ENCODE assay signal across 15 cellular contexts in the genomic region with DNA sequence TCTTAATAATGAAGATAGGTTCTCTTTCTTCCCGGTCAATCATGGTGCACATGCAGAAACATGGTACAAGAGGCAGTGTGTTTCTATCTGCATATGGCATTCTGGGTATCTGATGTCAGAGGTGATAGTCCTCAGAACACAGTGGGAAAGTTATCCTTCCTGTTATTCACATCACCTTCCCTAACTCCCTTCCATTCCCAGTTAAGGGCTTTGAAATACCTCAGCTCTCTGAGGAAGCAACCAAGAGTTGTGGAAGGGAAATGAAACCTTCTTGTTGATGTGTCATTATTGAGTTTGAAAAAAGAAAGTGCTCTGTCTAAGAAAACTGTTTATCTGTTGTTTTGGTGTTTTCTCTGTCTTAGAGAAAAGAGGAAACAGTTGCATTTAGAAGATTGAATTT. TPM values are rescaled to one million over a fixed set of nuclear protein-coding genes. Genes with fewer than 3 reads are reported as not detected.
DNase-seq lines count a peak whose midpoint lies in the region; ATAC-seq and TF ChIP-seq lines count a peak whose summit lies in the region.
"Had no signal": no experiment of that assay in that cellular context is flagged by ENCODE, and none has a peak within 500 bp of the region (broad histone marks: within the 10 kb centered on the region; RNA-seq: fewer than 3 reads in every experiment).

No MANE protein-coding gene starts in this region.

- in situ Hi-C loops in GM13976 (cut with MboI; ENCODE audit: low sequenced_read_pairs, unreplicated experiment), result no loop called here

- TF ChIP-seq CTCF in GM13976 (IDR thresholded peaks at IDR 0.05; ENCODE audit: borderline replicate concordance, control extremely low read depth, extremely low read depth, insufficient read depth, missing control alignments), result no peak
- no peak for TF ChIP-seq CTCF in mesothelial cell of epicardium (IDR thresholded peaks at IDR 0.05; ENCODE audit: unreplicated experiment)

- no peaks in the 10 kb centered on the region for H3K36me3 Mint-ChIP-seq in T-helper 2 cell treated with Interferon-gamma antibody and Interleukin-4, amounts not matched to agents 5 μg/mL and 100 μg/mL, for 36 hours (ENCODE audit: low read depth)
- no peaks in the 10 kb centered on the region for H3K36me3 Mint-ChIP-seq in mesothelial cell of epicardium
- H3K36me3 Mint-ChIP-seq: CD8-positive, alpha-beta memory T cell had no signal

- H3K9me3 Mint-ChIP-seq in T-helper 2 cell treated with Interferon-gamma antibody and Interleukin-4, amounts not matched to agents 5 μg/mL and 100 μg/mL, for 36 hours, result no peaks in the 10 kb centered on the region
- H3K9me3 Mint-ChIP-seq in mesothelial cell of epicardium, result no peaks in the 10 kb centered on the region
- H3K9me3 Mint-ChIP-seq: CD8-positive, alpha-beta memory T cell; neural crest cell had no signal

- H3K27ac ChIP-seq in substantia nigra (ENCODE audit: low read depth, low read length, poor library complexity, severe bottlenecking), result no peak overlapping the region
- H3K27ac ChIP-seq: SJCRH30 had no signal

- H3K27me3 Mint-ChIP-seq in T-helper 2 cell treated with Interferon-gamma antibody and Interleukin-4, amounts not matched to agents 5 μg/mL and 100 μg/mL, for 36 hours (ENCODE audit: low read depth), result peaks cover 7% of the 10 kb centered on the region
- no peaks in the 10 kb centered on the region for H3K27me3 Mint-ChIP-seq in mesothelial cell of epicardium (ENCODE audit: low read depth)

- peak; percentile 24 for DNase-seq in GM13976 (ENCODE audit: low spot score)
- no peak for DNase-seq in T-helper 2 cell treated with Interferon-gamma antibody and Interleukin-4, amounts not matched to agents 5 μg/mL and 100 μg/mL, for 36 hours (ENCODE audit: low spot score)
- no peak for DNase-seq in NCI-H2227 (lab: John Stamatoyannopoulos, UW; ENCODE audit: unreplicated experiment)
- no peak for DNase-seq in substantia nigra (lab: John Stamatoyannopoulos, UW)
- DNase-seq in mesothelial cell of epicardium (ENCODE audit: low spot score in 2 of 2, unreplicated experiment in 2 of 2), result no peak
- DNase-seq in NCI-H510A (lab: John Stamatoyannopoulos, UW), result no peak
- DNase-seq: caudate nucleus; CD8-positive, alpha-beta memory T cell; heart right ventricle; NCI-H1048; SJCRH30; stimulated activated CD4-positive, alpha-beta T cell treated with anti-CD3 and anti-CD28 coated beads, Interleukin-4, amount 100 ng/mL, for 4 hours had no signal

- H3K4me3 Mint-ChIP-seq in T-helper 2 cell treated with Interferon-gamma antibody and Interleukin-4, amounts not matched to agents 5 μg/mL and 100 μg/mL, for 36 hours, result peak overlapping the region; percentile 31
- no peak overlapping the region for H3K4me3 Mint-ChIP-seq in mesothelial cell of epicardium
- H3K4me3 Mint-ChIP-seq: CD8-positive, alpha-beta memory T cell; neural crest cell had no signal

- H3K27ac Mint-ChIP-seq in T-helper 2 cell treated with Interferon-gamma antibody and Interleukin-4, amounts not matched to agents 5 μg/mL and 100 μg/mL, for 36 hours, result no peak overlapping the region
- H3K27ac Mint-ChIP-seq in mesothelial cell of epicardium, result no peak overlapping the region
- H3K27ac Mint-ChIP-seq: CD8-positive, alpha-beta memory T cell had no signal

- peaks cover 13% of the 10 kb centered on the region for H3K4me1 Mint-ChIP-seq in T-helper 2 cell treated with Interferon-gamma antibody and Interleukin-4, amounts not matched to agents 5 μg/mL and 100 μg/mL, for 36 hours (ENCODE audit: low read depth)
- H3K4me1 Mint-ChIP-seq in mesothelial cell of epicardium, result no peaks in the 10 kb centered on the region

- peak; percentile 87 for ATAC-seq in GM21360 (IDR thresholded peaks at IDR 0.05; ENCODE audit: unreplicated experiment)
- peak; percentile 71 for ATAC-seq in HG03097 (IDR thresholded peaks at IDR 0.05; ENCODE audit: low FRiP score, unreplicated experiment)
- ATAC-seq: heart right ventricle had no signal

RNA-seq across cellular contexts. Expression of a gene that starts 21.9 kb away (rescaled TPM):
- not detected in 3 replicates for total RNA-seq in mesothelial cell of epicardium
- total RNA-seq: CD8-positive, alpha-beta memory T cell; neural crest cell; SJCRH30 had no signal

RNA-seq across cellular contexts. Expression of a gene that starts 33.3 kb away (rescaled TPM):
- total RNA-seq in mesothelial cell of epicardium, result not detected in 3 replicates
- total RNA-seq: CD8-positive, alpha-beta memory T cell; neural crest cell; SJCRH30 had no signal

RNA-seq across cellular contexts. Expression of a gene that starts 34.6 kb away (rescaled TPM):
- 2.9 to 3.3 TPM (median 3.2 TPM) in 3 replicates for total RNA-seq in mesothelial cell of epicardium
- total RNA-seq: heart right ventricle, neural crest cell, SJCRH30 had no signal
